13 cellular contexts compared by ENCODE assay signal in the genomic region with DNA sequence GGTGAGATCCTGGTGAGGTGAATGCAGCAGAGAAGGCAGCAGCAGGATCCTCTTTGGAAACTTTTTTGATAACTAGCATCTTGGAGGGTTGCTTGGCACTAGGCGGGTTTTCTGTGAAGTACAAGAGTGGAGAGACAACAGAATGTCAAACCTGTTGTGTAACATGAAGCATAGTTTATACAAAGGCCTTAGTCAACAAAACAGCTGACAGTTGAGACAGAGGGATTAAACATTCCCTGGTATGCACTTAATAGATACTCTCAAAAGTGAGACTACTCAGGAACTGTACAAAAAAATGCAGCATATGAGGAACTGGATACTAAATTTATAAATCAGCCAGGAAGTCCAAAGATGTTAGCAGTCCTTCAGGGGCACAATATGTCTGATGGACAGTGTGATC.
"Had no signal": no experiment of that assay in that cellular context is flagged by ENCODE, and none has a peak within 500 bp of the region (broad histone marks: within the 10 kb centered on the region; RNA-seq: fewer than 3 reads in every experiment).

No MANE protein-coding gene starts in this region.

- ATAC-seq: pancreas had no signal

- H3K9me3 Mint-ChIP-seq: activated CD4-positive, alpha-beta memory T cell treated with anti-CD3 and anti-CD28 coated beads, Interleukin-2, amount 10 ng/mL, durations not matched to agents 7 days and 5 days; mesothelial cell of epicardium; naive B cell had no signal

- H3K36me3 Mint-ChIP-seq: activated naive CD8-positive, alpha-beta T cell had no signal

- H3K9me3 ChIP-seq: esophagus squamous epithelium, pancreas, tibial nerve had no signal

- H3K27ac ChIP-seq: pancreas, skin epidermis, tibial nerve had no signal

- H3K27me3 Mint-ChIP-seq: activated CD4-positive, alpha-beta memory T cell treated with anti-CD3 and anti-CD28 coated beads, Interleukin-2, amount 10 ng/mL, durations not matched to agents 7 days and 5 days; activated naive CD8-positive, alpha-beta T cell; naive B cell had no signal

- DNase-seq: activated CD4-positive, alpha-beta memory T cell treated with anti-CD3 and anti-CD28 coated beads, Interleukin-2, amount 10 ng/mL, durations not matched to agents 7 days and 5 days; activated CD4-positive, alpha-beta T cell treated with anti-CD3 and anti-CD28 coated beads for 1 hour; anterior cingulate cortex; cerebellar nuclear complex; dermis blood vessel endothelial cell; esophagus squamous epithelium; kidney; naive B cell; pancreas had no signal

- H3K27me3 ChIP-seq: esophagus squamous epithelium, pancreas, tibial nerve had no signal

- H3K4me1 Mint-ChIP-seq: mesothelial cell of epicardium had no signal

- H3K4me3 Mint-ChIP-seq: activated CD4-positive, alpha-beta memory T cell treated with anti-CD3 and anti-CD28 coated beads, Interleukin-2, amount 10 ng/mL, durations not matched to agents 7 days and 5 days; activated naive CD8-positive, alpha-beta T cell; mesothelial cell of epicardium; naive B cell had no signal

- H3K27ac Mint-ChIP-seq: activated CD4-positive, alpha-beta memory T cell treated with anti-CD3 and anti-CD28 coated beads, Interleukin-2, amount 10 ng/mL, durations not matched to agents 7 days and 5 days; activated naive CD8-positive, alpha-beta T cell; mesothelial cell of epicardium had no signal

- H3K4me3 ChIP-seq: esophagus squamous epithelium, pancreas, skin epidermis, tibial nerve had no signal
